In the genomic region with DNA sequence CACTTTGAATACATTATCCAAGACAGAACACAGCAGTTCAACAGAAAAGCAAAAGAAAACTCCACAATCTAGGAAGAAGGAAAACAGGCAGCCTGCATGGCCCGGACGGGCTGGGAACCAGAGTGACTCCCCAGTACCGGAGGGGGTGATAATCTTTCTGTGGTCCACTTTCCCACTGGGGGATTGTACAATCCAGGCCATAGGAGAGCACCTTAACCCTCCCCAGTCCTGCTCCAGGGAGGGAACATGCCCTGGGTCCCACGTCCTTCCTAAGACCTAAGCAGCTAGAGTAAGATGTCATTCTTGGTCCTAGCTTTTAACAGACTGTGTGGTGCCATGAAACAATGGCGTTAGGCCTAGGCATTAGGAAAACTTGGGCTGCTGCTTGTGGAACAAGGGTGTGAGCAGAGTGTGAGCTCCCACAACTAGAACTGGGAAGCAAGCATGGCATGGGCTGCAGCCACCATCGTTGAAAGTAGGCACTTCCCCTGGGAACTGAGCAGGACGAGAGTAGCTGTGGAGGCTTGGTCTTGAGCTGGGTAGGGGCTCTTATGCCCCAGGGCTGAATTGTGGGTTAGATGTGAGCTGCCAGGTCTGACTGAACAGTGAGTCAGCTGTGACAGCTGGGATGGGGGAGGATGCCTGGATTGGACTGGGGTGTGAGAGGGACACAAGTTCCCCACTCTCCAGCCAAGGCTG, we compare ENCODE assay signal across 19 cellular contexts. TPM values are rescaled to one million over a fixed set of nuclear protein-coding genes. Genes with fewer than 3 reads are reported as not detected.
A peak's percentile ranks its signal among the peaks of the same experiment; 100 is the strongest.
DNase-seq lines count a peak whose midpoint lies in the region; ATAC-seq, FAIRE-seq and TF ChIP-seq lines count a peak whose summit lies in the region.
"Had no signal": no experiment of that assay in that cellular context is flagged by ENCODE, and none has a peak within 500 bp of the region (broad histone marks: within the 10 kb centered on the region; RNA-seq: fewer than 3 reads in every experiment).

No MANE protein-coding gene starts in this region.

- H4K8ac ChIP-seq in mesenchymal stem cell (ENCODE audit: low read length): no peak overlapping the region

- FAIRE-seq in bronchial epithelial cell (lab: Jason Lieb, UNC): peak; percentile 87

- H3K27ac ChIP-seq in mesenchymal stem cell (ENCODE audit: low read length, poor library complexity, severe bottlenecking): no peak overlapping the region
- H3K27ac ChIP-seq: upper lobe of left lung had no signal

- peaks cover 30% of the 10 kb centered on the region for H3K9me3 ChIP-seq in mesenchymal stem cell (ENCODE audit: control insufficient read depth, low read length)

- H3K4me3 ChIP-seq in bronchial epithelial cell (ENCODE audit: low read depth, low read length) (no peak overlapping the region), mesenchymal stem cell (ENCODE audit: insufficient read depth in 1 of 2, low read depth in 1 of 2, low read length in 2 of 2) (peak overlapping the region in 1 of 2 experiments; percentile 22)
- H3K4me3 ChIP-seq: mucosa of descending colon, upper lobe of left lung had no signal

- no peak overlapping the region for H2BK15ac ChIP-seq in mesenchymal stem cell (ENCODE audit: low read depth, poor library complexity, severe bottlenecking)

- 83% methylated on average over 7 of the region's 7 CpGs for WGBS in mesenchymal stem cell

- no peaks in the 10 kb centered on the region for H3K79me1 ChIP-seq in mesenchymal stem cell (replicated peaks; ENCODE audit: low read length, poor library complexity, severe bottlenecking)

- no peak overlapping the region for H2BK12ac ChIP-seq in mesenchymal stem cell (ENCODE audit: low read length in 2 of 2)

- H3K18ac ChIP-seq in mesenchymal stem cell (ENCODE audit: low read depth in 1 of 2, low read length in 2 of 2): no peak overlapping the region

- peak overlapping the region in 1 of 2 experiments; percentile 21 for H3K14ac ChIP-seq in mesenchymal stem cell (ENCODE audit: low read length in 2 of 2)

- DNase-seq in AG20443 (ENCODE audit: low spot score) (peak; percentile 60), NCI-H226 (peak; percentile 8), bronchial epithelial cell (ENCODE audit: low read depth) (peak; percentile 73), mesenchymal stem cell (no peak), SHP77 treated with DMSO at 0.1 percent for 48 hours (lab: John Stamatoyannopoulos, UW) (no peak), nucleus accumbens (lab: John Stamatoyannopoulos, UW) (no peak), iPS-NIHi7 (ENCODE audit: extremely low spot score) (no peak)
- DNase-seq: activated CD4-positive, alpha-beta T cell treated with anti-CD3 and anti-CD28 coated beads for 36 hours; CD4-positive, CD25-positive, alpha-beta regulatory T cell; DMS153; mucosa of descending colon; NCI-H2081; NCI-H524 treated with DMSO at 0.1 percent for 48 hours; occipital lobe; right cardiac atrium; upper lobe of left lung had no signal

- no peak overlapping the region for H2AFZ ChIP-seq in mesenchymal stem cell (ENCODE audit: low read depth, low read length)

- H2BK5ac ChIP-seq in mesenchymal stem cell (ENCODE audit: low read depth, low read length, poor library complexity, severe bottlenecking): no peak overlapping the region

- H4K91ac ChIP-seq in mesenchymal stem cell (ENCODE audit: low read length): no peak overlapping the region

- ATAC-seq in HG03097 (IDR thresholded peaks at IDR 0.05; ENCODE audit: low FRiP score, unreplicated experiment): no peak
- ATAC-seq: activated CD4-positive, alpha-beta T cell treated with anti-CD3 and anti-CD28 coated beads for 36 hours; left lobe of liver; mucosa of descending colon; right cardiac atrium had no signal

- H3K27me3 ChIP-seq in bronchial epithelial cell (ENCODE audit: control insufficient read depth, insufficient read depth, low read length) (no peaks in the 10 kb centered on the region), mesenchymal stem cell (ENCODE audit: control insufficient read depth in 1 of 2, insufficient read depth in 1 of 2, low read length in 2 of 2) (no peaks in the 10 kb centered on the region)
- H3K27me3 ChIP-seq: upper lobe of left lung had no signal

- H3K4me2 ChIP-seq in mesenchymal stem cell (ENCODE audit: low read length, poor library complexity, severe bottlenecking): no peak overlapping the region

- H3K4ac ChIP-seq in mesenchymal stem cell (ENCODE audit: low read depth in 1 of 2, low read length in 2 of 2): no peak overlapping the region

- H3K23ac ChIP-seq in mesenchymal stem cell (ENCODE audit: low read length in 2 of 2): no peak overlapping the region

- peak overlapping the region; percentile 13 for H2AK5ac ChIP-seq in mesenchymal stem cell (ENCODE audit: low read length, severe bottlenecking)

- H2BK120ac ChIP-seq in mesenchymal stem cell (ENCODE audit: low read depth, low read length): no peak overlapping the region

- H3K9ac ChIP-seq in mesenchymal stem cell (ENCODE audit: low read length): no peak overlapping the region

- no peak for TF ChIP-seq CTCF in bronchial epithelial cell (IDR thresholded peaks at IDR 0.05; ENCODE audit: insufficient read depth, low read length, severe bottlenecking)

- H3K36me3 ChIP-seq in bronchial epithelial cell (ENCODE audit: control insufficient read depth, insufficient read depth, low read length) (no peaks in the 10 kb centered on the region), mesenchymal stem cell (ENCODE audit: control insufficient read depth in 1 of 2, insufficient read depth in 2 of 2, low read depth in 1 of 2, low read length in 2 of 2) (no peaks in the 10 kb centered on the region)
- H3K36me3 ChIP-seq: upper lobe of left lung had no signal

- peaks cover 10% of the 10 kb centered on the region for H3K4me1 ChIP-seq in mesenchymal stem cell (ENCODE audit: control insufficient read depth, insufficient read depth, low read depth, low read length)
- H3K4me1 ChIP-seq: upper lobe of left lung had no signal

RNA-seq across cellular contexts. Expression of a gene that starts 42.4 kb away (rescaled TPM):
- total RNA-seq in bronchial epithelial cell: not detected in 2 replicates
- 0.14 TPM for polyA plus RNA-seq in mesenchymal stem cell (2013, experiment 1 of 2)
- polyA plus RNA-seq in mesenchymal stem cell (2013, experiment 2 of 2): 0.12 TPM
- polyA plus RNA-seq: IgD-negative memory B cell had no signal

Comparison
In these comparisons a context has a peak if more than half of its experiments do, and no peak if none do; other contexts are left out.
1. DNase-seq: peak in AG20443 (single experiment), NCI-H226 (single experiment) and bronchial epithelial cell (single experiment); none in mesenchymal stem cell (single experiment), SHP77 treated with DMSO at 0.1 percent for 48 hours (single experiment), nucleus accumbens (0 of 56) and iPS-NIHi7 (single experiment).